ENCODE assay signal across 40 cellular contexts in the genomic region with DNA sequence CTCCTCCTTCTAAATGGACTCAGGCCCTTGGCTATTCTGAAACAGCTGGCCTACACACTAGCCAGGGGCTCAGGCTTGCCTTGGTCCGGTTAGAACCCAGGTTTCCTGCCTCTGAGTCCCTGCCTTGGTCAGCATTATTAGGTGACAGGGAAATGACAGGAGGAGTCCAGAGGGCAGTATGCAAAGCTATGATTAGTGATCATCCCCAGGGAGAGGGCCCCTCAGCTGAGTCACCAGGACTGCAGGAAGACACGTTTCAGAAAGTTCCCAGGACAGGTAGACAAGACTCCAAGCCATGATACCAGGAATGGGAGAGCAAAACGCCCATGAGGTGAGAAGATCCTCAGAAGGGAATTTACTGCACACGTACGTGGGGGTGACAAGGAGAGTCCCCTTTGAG.
"Had no signal": no experiment of that assay in that cellular context is flagged by ENCODE, and none has a peak within 500 bp of the region (broad histone marks: within the 10 kb centered on the region; RNA-seq: fewer than 3 reads in every experiment).

No MANE protein-coding gene starts in this region.

- H3K4me3 Mint-ChIP-seq: activated naive CD4-positive, alpha-beta T cell treated with anti-CD3 and anti-CD28 coated beads for 36 hours; activated naive CD4-positive, alpha-beta T cell treated with anti-CD3 and anti-CD28 coated beads, Interleukin-2, amount 10 ng/mL, durations not matched to agents 7 days and 5 days; activated naive CD4-positive, alpha-beta T cell treated with anti-CD3 and anti-CD28 coated beads, Interleukin-2, amount 50 U/mL, for 24 hours; activated naive CD8-positive, alpha-beta T cell; activated naive CD8-positive, alpha-beta T cell treated with anti-CD3 and anti-CD28 coated beads for 36 hours; activated naive CD8-positive, alpha-beta T cell treated with anti-CD3 and anti-CD28 coated beads, Interleukin-2, amount 10 ng/mL, durations not matched to agents 7 days and 5 days; activated naive CD8-positive, alpha-beta T cell treated with anti-CD3 and anti-CD28 coated beads, Interleukin-2, amount 50 U/mL, for 24 hours; activated T-cell treated with anti-CD3 and anti-CD28 coated beads, Interleukin-2, amount 50 U/mL, for 24 hours; activated T-cell treated with anti-CD3 and anti-CD28 coated beads, Interleukin-2, amount 50 U/mL, for 4 hours; activated T-cell treated with anti-CD3 and anti-CD28 coated beads, Interleukin-2, amount 50 U/mL, for 72 hours; activated T-helper 1 cell treated with anti-CD3 and anti-CD28 coated beads, Interleukin-12 subunit alpha, Interleukin-12 subunit beta, Interleukin-2, Interleukin-4 antibody, amounts not matched to agents 30 ng/mL and 10 ng/mL and 1 ng/mL, durations not matched to agents 14 hours and 24 hours and 36 hours; activated T-helper 17 cell treated with anti-CD3 and anti-CD28 coated beads, Interleukin-2, amount 50 U/mL, for 72 hours; brain; central memory CD8-positive, alpha-beta T cell had no signal

- H3K27ac ChIP-seq: adrenal gland, ascending aorta, body of pancreas, brain microvascular endothelial cell, breast epithelium, cardiac muscle cell had no signal

- H3K4me3 ChIP-seq: adrenal gland, ascending aorta, body of pancreas, breast epithelium, cardiac muscle cell had no signal

- H3K27me3 Mint-ChIP-seq: activated naive CD4-positive, alpha-beta T cell treated with anti-CD3 and anti-CD28 coated beads, Interleukin-2, amount 10 ng/mL, durations not matched to agents 7 days and 5 days; activated naive CD4-positive, alpha-beta T cell treated with anti-CD3 and anti-CD28 coated beads, Interleukin-2, amount 50 U/mL, for 24 hours; activated naive CD8-positive, alpha-beta T cell; activated naive CD8-positive, alpha-beta T cell treated with anti-CD3 and anti-CD28 coated beads for 36 hours; activated naive CD8-positive, alpha-beta T cell treated with anti-CD3 and anti-CD28 coated beads, Interleukin-2, amount 50 U/mL, for 24 hours; activated T-cell treated with anti-CD3 and anti-CD28 coated beads, Interleukin-2, amount 50 U/mL, for 24 hours; activated T-helper 17 cell treated with anti-CD3 and anti-CD28 coated beads, Interleukin-2, amount 50 U/mL, for 72 hours; brain; central memory CD8-positive, alpha-beta T cell had no signal

- DNase-seq: activated effector memory CD4-positive, alpha-beta T cell treated with anti-CD3 and anti-CD28 coated beads, Interleukin-2, amount 50 U/mL, for 16 hours; activated effector memory CD4-positive, alpha-beta T cell treated with Interleukin-2 at 50 U/mL for 16 hours; activated gamma-delta T cell; activated gamma-delta T cell treated with Interleukin-2 at 50 U/mL for 16 hours; activated naive CD4-positive, alpha-beta T cell; activated naive CD4-positive, alpha-beta T cell treated with anti-CD3 and anti-CD28 coated beads for 36 hours; activated naive CD4-positive, alpha-beta T cell treated with anti-CD3 and anti-CD28 coated beads, Interleukin-2, amount 10 ng/mL, durations not matched to agents 7 days and 5 days; activated naive CD4-positive, alpha-beta T cell treated with anti-CD3 and anti-CD28 coated beads, Interleukin-2, amount 50 U/mL, for 16 hours; activated naive CD4-positive, alpha-beta T cell treated with Interleukin-2 at 50 U/mL for 16 hours; activated naive CD8-positive, alpha-beta T cell treated with anti-CD3 and anti-CD28 coated beads for 36 hours; activated naive CD8-positive, alpha-beta T cell treated with anti-CD3 and anti-CD28 coated beads, Interleukin-2, amount 10 ng/mL, durations not matched to agents 7 days and 5 days; activated naive CD8-positive, alpha-beta T cell treated with anti-CD3 and anti-CD28 coated beads, Interleukin-2, amount 50 U/mL, for 24 hours; activated T-cell treated with anti-CD3 and anti-CD28 coated beads for 4 hours; activated T-cell treated with anti-CD3 and anti-CD28 coated beads, Interleukin-2, amount 50 U/mL, for 1 hour; activated T-cell treated with anti-CD3 and anti-CD28 coated beads, Interleukin-2, amount 50 U/mL, for 24 hours; activated T-cell treated with anti-CD3 and anti-CD28 coated beads, Interleukin-2, amount 50 U/mL, for 4 hours; activated T-cell treated with anti-CD3 and anti-CD28 coated beads, Interleukin-2, amount 50 U/mL, for 48 hours; activated T-cell treated with anti-CD3 and anti-CD28 coated beads, Interleukin-2, amount 50 U/mL, for 72 hours; adrenal gland; amniotic stem cell; amygdala; anterior cingulate cortex; aorta; body of pancreas; brain microvascular endothelial cell; caudate nucleus; central memory CD4-positive, alpha-beta T cell; cerebellar nuclear complex had no signal

- H3K4me1 Mint-ChIP-seq: activated naive CD4-positive, alpha-beta T cell treated with anti-CD3 and anti-CD28 coated beads, Interleukin-2, amount 10 ng/mL, durations not matched to agents 7 days and 5 days; activated naive CD4-positive, alpha-beta T cell treated with anti-CD3 and anti-CD28 coated beads, Interleukin-2, amount 50 U/mL, for 24 hours; activated naive CD8-positive, alpha-beta T cell treated with anti-CD3 and anti-CD28 coated beads for 36 hours; activated naive CD8-positive, alpha-beta T cell treated with anti-CD3 and anti-CD28 coated beads, Interleukin-2, amount 10 ng/mL, durations not matched to agents 7 days and 5 days; activated naive CD8-positive, alpha-beta T cell treated with anti-CD3 and anti-CD28 coated beads, Interleukin-2, amount 50 U/mL, for 24 hours; activated T-helper 17 cell treated with anti-CD3 and anti-CD28 coated beads, Interleukin-2, amount 50 U/mL, for 72 hours; central memory CD8-positive, alpha-beta T cell had no signal

- H3K27me3 ChIP-seq: adrenal gland, ascending aorta, body of pancreas, brain microvascular endothelial cell, breast epithelium, cardiac muscle cell had no signal

- H3K9me3 ChIP-seq: adrenal gland, ascending aorta, body of pancreas had no signal

- H3K36me3 Mint-ChIP-seq: activated naive CD4-positive, alpha-beta T cell treated with anti-CD3 and anti-CD28 coated beads, Interleukin-2, amount 10 ng/mL, durations not matched to agents 7 days and 5 days; activated naive CD4-positive, alpha-beta T cell treated with anti-CD3 and anti-CD28 coated beads, Interleukin-2, amount 50 U/mL, for 24 hours; activated naive CD4-positive, alpha-beta T cell treated with anti-CD3 and anti-CD28 coated beads, Interleukin-2, amount 50 U/mL, for 72 hours; activated naive CD8-positive, alpha-beta T cell; activated naive CD8-positive, alpha-beta T cell treated with anti-CD3 and anti-CD28 coated beads for 36 hours; activated naive CD8-positive, alpha-beta T cell treated with anti-CD3 and anti-CD28 coated beads, Interleukin-2, amount 10 ng/mL, durations not matched to agents 7 days and 5 days; brain had no signal

- ATAC-seq: activated naive CD4-positive, alpha-beta T cell treated with anti-CD3 and anti-CD28 coated beads, Interleukin-2, amount 50 U/mL, for 72 hours; activated naive CD8-positive, alpha-beta T cell treated with anti-CD3 and anti-CD28 coated beads, Interleukin-2, amount 50 U/mL, for 24 hours; activated T-cell treated with anti-CD3 and anti-CD28 coated beads, Interleukin-2, amount 50 U/mL, for 4 hours; activated T-cell treated with anti-CD3 and anti-CD28 coated beads, Interleukin-2, amount 50 U/mL, for 72 hours; activated T-helper 17 cell treated with anti-CD3 and anti-CD28 coated beads, Interleukin-2, amount 50 U/mL, for 72 hours; body of pancreas had no signal

- FAIRE-seq: astrocyte had no signal

- H3K27ac Mint-ChIP-seq: activated naive CD4-positive, alpha-beta T cell treated with anti-CD3 and anti-CD28 coated beads for 36 hours; activated naive CD4-positive, alpha-beta T cell treated with anti-CD3 and anti-CD28 coated beads, Interleukin-2, amount 10 ng/mL, durations not matched to agents 7 days and 5 days; activated naive CD4-positive, alpha-beta T cell treated with anti-CD3 and anti-CD28 coated beads, Interleukin-2, amount 50 U/mL, for 24 hours; activated naive CD4-positive, alpha-beta T cell treated with anti-CD3 and anti-CD28 coated beads, Interleukin-2, amount 50 U/mL, for 72 hours; activated naive CD8-positive, alpha-beta T cell; activated naive CD8-positive, alpha-beta T cell treated with anti-CD3 and anti-CD28 coated beads for 36 hours; activated naive CD8-positive, alpha-beta T cell treated with anti-CD3 and anti-CD28 coated beads, Interleukin-2, amount 10 ng/mL, durations not matched to agents 7 days and 5 days; activated naive CD8-positive, alpha-beta T cell treated with anti-CD3 and anti-CD28 coated beads, Interleukin-2, amount 50 U/mL, for 24 hours; activated T-cell treated with anti-CD3 and anti-CD28 coated beads, Interleukin-2, amount 50 U/mL, for 24 hours; activated T-cell treated with anti-CD3 and anti-CD28 coated beads, Interleukin-2, amount 50 U/mL, for 72 hours; activated T-helper 1 cell treated with anti-CD3 and anti-CD28 coated beads, Interleukin-12 subunit alpha, Interleukin-12 subunit beta, Interleukin-2, Interleukin-4 antibody, amounts not matched to agents 30 ng/mL and 10 ng/mL and 1 ng/mL, durations not matched to agents 14 hours and 24 hours and 36 hours; activated T-helper 17 cell treated with anti-CD3 and anti-CD28 coated beads, Interleukin-2, amount 50 U/mL, for 72 hours; activated T-helper 2 cell treated with anti-CD3 and anti-CD28 coated beads, Interferon-gamma antibody, Interleukin-2, Interleukin-4, amounts not matched to agents 10 μg/mL and 5 μg/mL and 100 μg/mL, durations not matched to agents 14 hours and 24 hours and 36 hours; brain had no signal

- H3K9me3 Mint-ChIP-seq: activated naive CD4-positive, alpha-beta T cell treated with anti-CD3 and anti-CD28 coated beads, Interleukin-2, amount 10 ng/mL, durations not matched to agents 7 days and 5 days; activated naive CD4-positive, alpha-beta T cell treated with anti-CD3 and anti-CD28 coated beads, Interleukin-2, amount 50 U/mL, for 24 hours; activated naive CD8-positive, alpha-beta T cell treated with anti-CD3 and anti-CD28 coated beads for 36 hours; activated naive CD8-positive, alpha-beta T cell treated with anti-CD3 and anti-CD28 coated beads, Interleukin-2, amount 10 ng/mL, durations not matched to agents 7 days and 5 days; activated T-helper 17 cell treated with anti-CD3 and anti-CD28 coated beads, Interleukin-2, amount 50 U/mL, for 72 hours had no signal

- H3K36me3 ChIP-seq: adrenal gland, ascending aorta, brain microvascular endothelial cell, breast epithelium, cardiac muscle cell had no signal

- H3K4me1 ChIP-seq: adrenal gland, ascending aorta, body of pancreas, breast epithelium had no signal
